In genomic region chr20:61333484-61334108, GRCh38 we compare ENCODE assay signal across 36 cellular contexts.
"Had no signal": no experiment of that assay in that cellular context is flagged by ENCODE, and none has a peak within 500 bp of the region (broad histone marks: within the 10 kb centered on the region; RNA-seq: fewer than 3 reads in every experiment).

No MANE protein-coding gene starts in this region.

- H3K27me3 ChIP-seq: brain microvascular endothelial cell had no signal

- H3K4me1 ChIP-seq: esophagus squamous epithelium, gastroesophageal sphincter, heart right ventricle had no signal

- H3K4me1 Mint-ChIP-seq: activated B cell treated with CpG ODN at 0.5 μM for 24 hours; activated naive CD4-positive, alpha-beta T cell treated with anti-CD3 and anti-CD28 coated beads, Interleukin-2, amount 50 U/mL, for 24 hours; activated naive CD8-positive, alpha-beta T cell treated with anti-CD3 and anti-CD28 coated beads, Interleukin-2, amount 10 ng/mL, durations not matched to agents 7 days and 5 days; central memory CD8-positive, alpha-beta T cell; T-helper 17 cell had no signal

- H3K36me3 ChIP-seq: brain microvascular endothelial cell, esophagus squamous epithelium, gastroesophageal sphincter, heart right ventricle, WERI-Rb-1 had no signal

- H3K36me3 Mint-ChIP-seq: activated naive CD4-positive, alpha-beta T cell treated with anti-CD3 and anti-CD28 coated beads, Interleukin-2, amount 50 U/mL, for 24 hours; activated naive CD8-positive, alpha-beta T cell treated with anti-CD3 and anti-CD28 coated beads, Interleukin-2, amount 10 ng/mL, durations not matched to agents 7 days and 5 days had no signal

- ATAC-seq: activated CD4-positive, CD25-positive, alpha-beta regulatory T cell treated with anti-CD3 and anti-CD28 coated beads, Interleukin-2, amount 50 U/mL, for 24 hours; activated CD8-positive, alpha-beta T cell treated with anti-CD3 and anti-CD28 coated beads for 36 hours; gastroesophageal sphincter; T-helper 17 cell had no signal

- H3K4me3 Mint-ChIP-seq: activated B cell treated with CpG ODN at 0.5 μM for 24 hours; activated CD8-positive, alpha-beta T cell treated with anti-CD3 and anti-CD28 coated beads for 36 hours; activated naive CD4-positive, alpha-beta T cell treated with anti-CD3 and anti-CD28 coated beads for 36 hours; activated naive CD4-positive, alpha-beta T cell treated with anti-CD3 and anti-CD28 coated beads, Interleukin-2, amount 50 U/mL, for 24 hours; activated naive CD8-positive, alpha-beta T cell treated with anti-CD3 and anti-CD28 coated beads, Interleukin-2, amount 10 ng/mL, durations not matched to agents 7 days and 5 days; activated T-helper 1 cell treated with anti-CD3 and anti-CD28 coated beads, Interleukin-12 subunit alpha, Interleukin-12 subunit beta, Interleukin-2, Interleukin-4 antibody, amounts not matched to agents 30 ng/mL and 10 ng/mL and 1 ng/mL, durations not matched to agents 14 hours and 24 hours and 36 hours; central memory CD8-positive, alpha-beta T cell; T-helper 17 cell; T-helper 2 cell treated with Interferon-gamma antibody and Interleukin-4, amounts not matched to agents 5 μg/mL and 100 μg/mL, for 36 hours had no signal

- H3K4me3 ChIP-seq: esophagus squamous epithelium, gastroesophageal sphincter, heart right ventricle had no signal

- H3K27me3 Mint-ChIP-seq: activated B cell treated with CpG ODN at 0.5 μM for 24 hours; activated CD8-positive, alpha-beta T cell treated with anti-CD3 and anti-CD28 coated beads for 36 hours; activated naive CD4-positive, alpha-beta T cell treated with anti-CD3 and anti-CD28 coated beads, Interleukin-2, amount 50 U/mL, for 24 hours; activated naive CD8-positive, alpha-beta T cell treated with anti-CD3 and anti-CD28 coated beads, Interleukin-2, amount 10 ng/mL, durations not matched to agents 7 days and 5 days; central memory CD8-positive, alpha-beta T cell had no signal

- H3K27ac Mint-ChIP-seq: activated B cell treated with CpG ODN at 0.5 μM for 24 hours; activated CD8-positive, alpha-beta T cell treated with anti-CD3 and anti-CD28 coated beads for 36 hours; activated naive CD4-positive, alpha-beta T cell treated with anti-CD3 and anti-CD28 coated beads for 36 hours; activated naive CD4-positive, alpha-beta T cell treated with anti-CD3 and anti-CD28 coated beads, Interleukin-2, amount 50 U/mL, for 24 hours; activated naive CD8-positive, alpha-beta T cell treated with anti-CD3 and anti-CD28 coated beads, Interleukin-2, amount 10 ng/mL, durations not matched to agents 7 days and 5 days; activated T-helper 1 cell treated with anti-CD3 and anti-CD28 coated beads, Interleukin-12 subunit alpha, Interleukin-12 subunit beta, Interleukin-2, Interleukin-4 antibody, amounts not matched to agents 30 ng/mL and 10 ng/mL and 1 ng/mL, durations not matched to agents 14 hours and 24 hours and 36 hours; activated T-helper 2 cell treated with anti-CD3 and anti-CD28 coated beads, Interferon-gamma antibody, Interleukin-2, Interleukin-4, amounts not matched to agents 10 μg/mL and 5 μg/mL and 100 μg/mL, durations not matched to agents 14 hours and 24 hours and 36 hours; T-helper 17 cell; T-helper 2 cell treated with Interferon-gamma antibody and Interleukin-4, amounts not matched to agents 5 μg/mL and 100 μg/mL, for 36 hours had no signal

- H3K9me3 Mint-ChIP-seq: activated B cell treated with CpG ODN at 0.5 μM for 24 hours; activated CD8-positive, alpha-beta T cell treated with anti-CD3 and anti-CD28 coated beads for 36 hours; activated naive CD4-positive, alpha-beta T cell treated with anti-CD3 and anti-CD28 coated beads, Interleukin-2, amount 50 U/mL, for 24 hours; activated naive CD8-positive, alpha-beta T cell treated with anti-CD3 and anti-CD28 coated beads, Interleukin-2, amount 10 ng/mL, durations not matched to agents 7 days and 5 days; activated T-helper 1 cell treated with anti-CD3 and anti-CD28 coated beads, Interleukin-12 subunit alpha, Interleukin-12 subunit beta, Interleukin-2, Interleukin-4 antibody, amounts not matched to agents 30 ng/mL and 10 ng/mL and 1 ng/mL, durations not matched to agents 14 hours and 24 hours and 36 hours; activated T-helper 2 cell treated with anti-CD3 and anti-CD28 coated beads, Interferon-gamma antibody, Interleukin-2, Interleukin-4, amounts not matched to agents 10 μg/mL and 5 μg/mL and 100 μg/mL, durations not matched to agents 14 hours and 24 hours and 36 hours; central memory CD8-positive, alpha-beta T cell; T-helper 2 cell treated with Interferon-gamma antibody and Interleukin-4, amounts not matched to agents 5 μg/mL and 100 μg/mL, for 36 hours had no signal

- H3K27ac ChIP-seq: brain microvascular endothelial cell, epithelial cell of prostate, esophagus squamous epithelium, gastroesophageal sphincter, heart right ventricle, WERI-Rb-1 had no signal

- FAIRE-seq: astrocyte, bronchial epithelial cell, colon, endometrium, endothelial cell of umbilical vein had no signal

- H3K9me3 ChIP-seq: esophagus squamous epithelium, gastroesophageal sphincter, heart right ventricle had no signal

- DNase-seq: activated B cell treated with CpG ODN at 0.5 μM for 24 hours; activated CD4-positive, alpha-beta T cell treated with anti-CD3 and anti-CD28 coated beads for 48 hours; activated CD4-positive, alpha-beta T cell treated with anti-CD3 and anti-CD28 coated beads, Interleukin-2, amount 50 U/mL, for 1 hour; activated CD4-positive, alpha-beta T cell treated with anti-CD3 and anti-CD28 coated beads, Interleukin-2, amount 50 U/mL, for 48 hours; activated CD8-positive, alpha-beta memory T cell treated with anti-CD3 and anti-CD28 coated beads for 24 hours; activated CD8-positive, alpha-beta T cell treated with anti-CD3 and anti-CD28 coated beads for 36 hours; activated effector memory CD4-positive, alpha-beta T cell treated with anti-CD3 and anti-CD28 coated beads, Interleukin-2, amount 50 U/mL, for 16 hours; activated naive CD4-positive, alpha-beta T cell treated with anti-CD3 and anti-CD28 coated beads for 36 hours; activated naive CD8-positive, alpha-beta T cell treated with anti-CD3 and anti-CD28 coated beads, Interleukin-2, amount 10 ng/mL, durations not matched to agents 7 days and 5 days; activated T-cell treated with anti-CD3 and anti-CD28 coated beads, Interleukin-2, amount 50 U/mL, for 48 hours; amniotic stem cell; anterior cingulate cortex; brain microvascular endothelial cell; cortex of kidney; dermis blood vessel endothelial cell; effector CD4-positive, alpha-beta T cell; esophagus squamous epithelium; foreskin melanocyte; heart right ventricle; T-helper 1 cell; T-helper 17 cell; T1000; WERI-Rb-1 had no signal
